8 cellular contexts compared by ENCODE assay signal in the genomic region with DNA sequence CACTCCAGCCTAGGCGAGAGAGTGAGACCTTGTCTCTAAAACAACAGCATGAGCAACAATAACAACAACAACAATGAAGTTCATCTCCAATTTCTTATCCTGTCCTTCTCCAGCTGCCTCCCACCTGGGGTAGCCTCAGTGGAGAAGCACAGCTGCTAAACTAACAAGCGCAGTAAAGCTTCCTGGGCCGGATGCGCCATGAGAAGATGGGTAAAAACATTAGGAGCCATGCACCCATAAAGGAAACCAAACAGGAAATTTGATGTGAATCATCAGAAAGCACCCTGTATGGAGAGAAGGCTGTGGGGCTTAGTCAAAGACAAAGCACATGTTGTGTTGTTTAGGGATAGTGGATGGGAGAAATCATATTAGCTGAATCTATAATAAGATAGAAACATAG.
DNase-seq lines count a peak whose midpoint lies in the region; ATAC-seq, FAIRE-seq and TF ChIP-seq lines count a peak whose summit lies in the region.

No MANE protein-coding gene starts in this region.

- H3K4me1 ChIP-seq in keratinocyte (ENCODE audit: control insufficient read depth, extremely low read depth, insufficient read depth, low read length) (peaks cover 35% of the 10 kb centered on the region), suprapubic skin (peaks cover 17% of the 10 kb centered on the region)

- peak overlapping the region; percentile 54 for H3K27ac Mint-ChIP-seq in activated CD4-positive, alpha-beta memory T cell treated with anti-CD3 and anti-CD28 coated beads, Interleukin-2, amount 10 ng/mL, durations not matched to agents 7 days and 5 days

- no peak overlapping the region for H3K4me2 ChIP-seq in keratinocyte (ENCODE audit: control insufficient read depth, extremely low read depth, insufficient read depth, low read depth, low read length)

- no peak for TF ChIP-seq CTCF in keratinocyte (optimal IDR thresholded peaks at IDR 0.05 in 1 of 3, IDR thresholded peaks at IDR 0.05 in 1 of 3, conservative IDR thresholded peaks at IDR 0.05 in 1 of 3; ENCODE audit: extremely low read depth in 1 of 3, insufficient read depth in 2 of 3, low read length in 3 of 3)
- no peak for TF ChIP-seq CTCF in suprapubic skin (IDR thresholded peaks at IDR 0.05)

- no peak for TF ChIP-seq POLR2A in suprapubic skin (IDR thresholded peaks at IDR 0.05)

- POLR2A ChIA-PET in activated CD4-positive, alpha-beta memory T cell treated with anti-CD3 and anti-CD28 coated beads, Interleukin-2, amount 10 ng/mL, durations not matched to agents 7 days and 5 days (lab: Charles Lee), result interaction anchor here (0.9 to 2.7 kb wide), 17 partner anchors 19 to 734 kb away, joined by 3 to 14 read pairs (median 3); a partner anchor contains a TSS

- ATAC-seq in GM18861 (IDR thresholded peaks at IDR 0.05; ENCODE audit: unreplicated experiment) (peak; percentile 58), HG03097 (IDR thresholded peaks at IDR 0.05; ENCODE audit: low FRiP score, unreplicated experiment) (peak; percentile 44)

- dilution Hi-C loops in keratinocyte (cut with MboI; ENCODE audit: extremely low pct_ligation_motif_present, low sequenced_read_pairs), result no loop called here

- H3K4me1 Mint-ChIP-seq in activated CD4-positive, alpha-beta memory T cell treated with anti-CD3 and anti-CD28 coated beads, Interleukin-2, amount 10 ng/mL, durations not matched to agents 7 days and 5 days, result peaks cover 76% of the 10 kb centered on the region

- no peaks in the 10 kb centered on the region for H3K9me3 ChIP-seq in keratinocyte (ENCODE audit: control insufficient read depth, low read depth, low read length)
- H3K9me3 ChIP-seq in suprapubic skin, result no peaks in the 10 kb centered on the region

- H3K79me2 ChIP-seq in keratinocyte (ENCODE audit: control insufficient read depth, insufficient read depth, low read length), result no peaks in the 10 kb centered on the region

- H3K4me3 ChIP-seq in keratinocyte (ENCODE audit: control insufficient read depth in 2 of 3, extremely low read depth in 1 of 3, insufficient read depth in 2 of 3, low read depth in 1 of 3, low read length in 3 of 3) (no peak overlapping the region), suprapubic skin (no peak overlapping the region)

- H3K9me1 ChIP-seq in keratinocyte (ENCODE audit: control insufficient read depth, extremely low read depth, insufficient read depth, low read length), result no peaks in the 10 kb centered on the region

- H3K27me3 ChIP-seq in keratinocyte (ENCODE audit: control insufficient read depth, extremely low read depth, insufficient read depth, low read length) (no peaks in the 10 kb centered on the region), suprapubic skin (no peaks in the 10 kb centered on the region)

- H2AFZ ChIP-seq in keratinocyte (ENCODE audit: control insufficient read depth, low read length), result peak overlapping the region; percentile 53

- H3K36me3 Mint-ChIP-seq in activated CD4-positive, alpha-beta memory T cell treated with anti-CD3 and anti-CD28 coated beads, Interleukin-2, amount 10 ng/mL, durations not matched to agents 7 days and 5 days (ENCODE audit: low read depth), result no peaks in the 10 kb centered on the region

- H3K27me3 Mint-ChIP-seq in activated CD4-positive, alpha-beta memory T cell treated with anti-CD3 and anti-CD28 coated beads, Interleukin-2, amount 10 ng/mL, durations not matched to agents 7 days and 5 days, result no peaks in the 10 kb centered on the region

- TF ChIP-seq EP300 in suprapubic skin (IDR thresholded peaks at IDR 0.05), result no peak

- H4K20me1 ChIP-seq in keratinocyte (ENCODE audit: control insufficient read depth, extremely low read depth, insufficient read depth, low read length), result no peaks in the 10 kb centered on the region

- H3K9ac ChIP-seq in keratinocyte (ENCODE audit: control insufficient read depth, extremely low read depth, insufficient read depth, low read length), result no peak overlapping the region

- H3K36me3 ChIP-seq in keratinocyte (ENCODE audit: control insufficient read depth in 2 of 2, extremely low read depth in 1 of 2, insufficient read depth in 2 of 2, low read length in 2 of 2), result no peaks in the 10 kb centered on the region
- no peaks in the 10 kb centered on the region for H3K36me3 ChIP-seq in suprapubic skin

- H3K9me3 Mint-ChIP-seq in activated CD4-positive, alpha-beta memory T cell treated with anti-CD3 and anti-CD28 coated beads, Interleukin-2, amount 10 ng/mL, durations not matched to agents 7 days and 5 days, result no peaks in the 10 kb centered on the region

- DNase-seq in activated CD4-positive, alpha-beta memory T cell treated with anti-CD3 and anti-CD28 coated beads, Interleukin-2, amount 10 ng/mL, durations not matched to agents 7 days and 5 days, result peak; percentile 61
- DNase-seq in keratinocyte (ENCODE audit: low read depth, low spot score) (no peak), GOT3 (lab: John Stamatoyannopoulos, UW) (no peak), HuH-7.5 (ENCODE audit: low spot score) (no peak), suprapubic skin (ENCODE audit: low spot score in 2 of 2) (no peak), NCI-H187 treated with DMSO at 0.1 percent for 48 hours (lab: John Stamatoyannopoulos, UW) (no peak)

- H3K27ac ChIP-seq in keratinocyte (ENCODE audit: control insufficient read depth, insufficient read depth, low read length) (peak overlapping the region; percentile 29), suprapubic skin (no peak overlapping the region)

- CTCF ChIA-PET in activated CD4-positive, alpha-beta memory T cell treated with anti-CD3 and anti-CD28 coated beads, Interleukin-2, amount 10 ng/mL, durations not matched to agents 7 days and 5 days (lab: Charles Lee), result interaction anchor here (0.7 to 3.1 kb wide), 16 partner anchors 9 to 734 kb away, joined by 3 to 17 read pairs (median 3); a partner anchor contains a TSS

- 82% methylated on average over 4 of the region's 4 CpGs for WGBS in suprapubic skin

- FAIRE-seq in keratinocyte (lab: Jason Lieb, UNC), result peak; percentile 17

- H3K4me3 Mint-ChIP-seq in activated CD4-positive, alpha-beta memory T cell treated with anti-CD3 and anti-CD28 coated beads, Interleukin-2, amount 10 ng/mL, durations not matched to agents 7 days and 5 days, result no peak overlapping the region
